8 cellular contexts compared by ENCODE assay signal in the genomic region with DNA sequence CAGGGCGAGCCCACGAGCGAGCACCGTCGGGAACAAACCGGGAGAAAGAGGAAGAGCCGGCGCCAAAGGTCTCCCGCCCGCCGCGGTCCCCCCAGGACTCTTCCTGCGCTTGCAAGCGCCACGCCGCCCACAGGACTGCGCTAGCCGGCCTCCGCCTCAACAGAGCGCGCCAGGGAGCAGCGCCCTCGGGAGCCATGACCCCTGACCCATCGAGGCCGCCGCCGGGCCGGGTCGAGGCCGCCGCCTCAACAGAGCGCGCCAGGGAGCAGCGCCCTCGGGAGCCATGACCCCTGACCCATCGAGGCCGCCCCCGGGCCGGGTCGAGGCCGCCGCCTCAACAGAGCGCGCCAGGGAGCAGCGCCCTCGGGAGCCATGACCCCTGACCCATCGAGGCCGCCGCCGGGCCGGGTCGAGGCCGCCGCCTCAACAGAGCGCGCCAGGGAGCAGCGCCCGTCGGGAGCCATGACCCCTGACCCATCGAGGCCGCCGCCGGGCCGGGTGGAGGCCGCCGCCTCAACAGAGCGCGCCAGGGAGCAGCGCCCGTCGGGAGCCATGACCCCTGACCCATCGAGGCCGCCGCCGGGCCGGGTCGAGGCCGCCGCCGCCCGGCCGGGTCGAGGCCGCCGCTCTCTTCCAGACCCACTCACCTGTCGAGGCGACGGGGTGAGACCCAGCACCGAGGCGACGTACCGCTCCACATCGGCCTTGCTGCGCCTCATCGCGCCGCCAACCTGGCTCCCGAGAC. TPM values are rescaled to one million over a fixed set of nuclear protein-coding genes. Genes with fewer than 3 reads are reported as not detected.
DNase-seq lines count a peak whose midpoint lies in the region; ATAC-seq and TF ChIP-seq lines count a peak whose summit lies in the region.
"Not testable (repeated sequence)": the region's sequence is repeated elsewhere in the genome, so short reads cannot be mapped to it uniquely, and the experiment has no call there.

No MANE protein-coding gene starts in this region.

- peak overlapping the region; percentile 89 for H3K27ac Mint-ChIP-seq in dendritic cell treated with granulocyte-macrophage colony-stimulating factor and Interleukin-4, amounts not matched to agents 40 ng/mL and 50 ng/mL, for 4 days

- H3K4me1 Mint-ChIP-seq in dendritic cell treated with granulocyte-macrophage colony-stimulating factor and Interleukin-4, amounts not matched to agents 40 ng/mL and 50 ng/mL, for 4 days (ENCODE audit: low read depth), result not testable (repeated sequence)

- H3K36me3 ChIP-seq in DOHH2 (ENCODE audit: control insufficient read depth, low read length); HUES6 (ENCODE audit: control insufficient read depth, insufficient read depth, low read length); iPS-15b (ENCODE audit: control insufficient read depth, insufficient read depth, low read length); neutrophil; thymus (ENCODE audit: control insufficient read depth, insufficient read depth): not testable (repeated sequence)

- TF ChIP-seq CTCF in DOHH2 (IDR thresholded peaks at IDR 0.05; ENCODE audit: low read depth, low read length, poor library complexity, severe bottlenecking); neutrophil (IDR thresholded peaks at IDR 0.05): not testable (repeated sequence)

- H3K4me3 ChIP-seq in DOHH2 (ENCODE audit: low read length), result peak overlapping the region; percentile 70
- H3K4me3 ChIP-seq in HUES6 (ENCODE audit: low read depth, low read length), result peak overlapping the region; percentile 60
- peak overlapping the region; percentile 26 for H3K4me3 ChIP-seq in iPS-15b (ENCODE audit: low read depth, low read length)
- peak overlapping the region; percentile 54 to 65 for H3K4me3 ChIP-seq in neutrophil (ENCODE audit: low read depth in 1 of 2, low read length in 1 of 2)
- H3K4me3 ChIP-seq in thymus (ENCODE audit: low read length), result peak overlapping the region; percentile 51

- H3K4me1 ChIP-seq in DOHH2 (ENCODE audit: control insufficient read depth, low read length); HUES6 (ENCODE audit: control insufficient read depth, insufficient read depth, low read length); iPS-15b (ENCODE audit: control insufficient read depth, insufficient read depth, low read length); thymus (ENCODE audit: control insufficient read depth, insufficient read depth, low read length): not testable (repeated sequence)
- H3K4me1 ChIP-seq in neutrophil (ENCODE audit: control insufficient read depth in 1 of 2, insufficient read depth in 1 of 2, low read depth in 1 of 2, low read length in 1 of 2), result peaks cover 4 to 11% of the 10 kb centered on the region in 2 experiments

- WGBS in thymus, result 4% methylated on average over 94 of the region's 98 CpGs

- H3K9me3 Mint-ChIP-seq in dendritic cell treated with granulocyte-macrophage colony-stimulating factor and Interleukin-4, amounts not matched to agents 40 ng/mL and 50 ng/mL, for 4 days, result not testable (repeated sequence)

- H3K9me2 ChIP-seq in DOHH2 (replicated peaks; ENCODE audit: control insufficient read depth, low read length), result not testable (repeated sequence)

- H3K36me3 Mint-ChIP-seq in dendritic cell treated with granulocyte-macrophage colony-stimulating factor and Interleukin-4, amounts not matched to agents 40 ng/mL and 50 ng/mL, for 4 days (ENCODE audit: low read depth), result not testable (repeated sequence)

- not testable (repeated sequence) for H4K20me1 ChIP-seq in DOHH2 (ENCODE audit: control insufficient read depth, insufficient read depth, low read depth, low read length)

- H3K27me3 Mint-ChIP-seq in dendritic cell treated with granulocyte-macrophage colony-stimulating factor and Interleukin-4, amounts not matched to agents 40 ng/mL and 50 ng/mL, for 4 days, result not testable (repeated sequence)

- peak overlapping the region; percentile 68 for H3K9ac ChIP-seq in HUES6 (ENCODE audit: low read length)
- H3K9ac ChIP-seq in iPS-15b (ENCODE audit: low read depth, low read length), result not testable (repeated sequence)

- peak; percentile 62 for DNase-seq in activated T-cell treated with anti-CD3 and anti-CD28 coated beads, Interleukin-2, amount 50 U/mL, for 1 hour

- intact Hi-C loops in dendritic cell treated with granulocyte-macrophage colony-stimulating factor and Interleukin-4, amounts not matched to agents 40 ng/mL and 50 ng/mL, for 4 days (cut with micrococcal nuclease), result not testable (repeated sequence)

- peak overlapping the region; percentile 63 for H3K4me2 ChIP-seq in DOHH2 (ENCODE audit: low read length)

- H3K79me2 ChIP-seq in DOHH2 (ENCODE audit: control insufficient read depth, low read length), result not testable (repeated sequence)

- not testable (repeated sequence) for H3K27me3 ChIP-seq in DOHH2 (ENCODE audit: control insufficient read depth, low read length); HUES6 (ENCODE audit: control insufficient read depth, insufficient read depth, low read length); iPS-15b (ENCODE audit: control insufficient read depth, insufficient read depth, low read length); neutrophil; thymus (ENCODE audit: control insufficient read depth, insufficient read depth)

- H3K27ac ChIP-seq in DOHH2 (ENCODE audit: low read depth, low read length); HUES6 (ENCODE audit: low read depth, low read length): not testable (repeated sequence)
- H3K27ac ChIP-seq in neutrophil, result peak overlapping the region; percentile 79
- peak overlapping the region; percentile 52 for H3K27ac ChIP-seq in thymus (ENCODE audit: low read depth)

- H3K4me3 Mint-ChIP-seq in dendritic cell treated with granulocyte-macrophage colony-stimulating factor and Interleukin-4, amounts not matched to agents 40 ng/mL and 50 ng/mL, for 4 days, result peak overlapping the region; percentile 82

- not testable (repeated sequence) for H3K9me3 ChIP-seq in DOHH2 (ENCODE audit: control insufficient read depth, insufficient read depth, low read length); HUES6 (ENCODE audit: control insufficient read depth, insufficient read depth, low read depth, low read length); iPS-15b (ENCODE audit: control insufficient read depth, insufficient read depth, low read length); neutrophil; thymus (ENCODE audit: control insufficient read depth)

- H3F3A ChIP-seq in DOHH2 (ENCODE audit: control insufficient read depth, insufficient read depth), result not testable (repeated sequence)

- peak; percentile 33 for ATAC-seq in GM21825 (IDR thresholded peaks at IDR 0.05; ENCODE audit: unreplicated experiment)

RNA-seq across cellular contexts. Expression of gene RGPD8, which starts 0.5 kb away (rescaled TPM):
- polyA plus RNA-seq in thymus, result 1.8 TPM

RNA-seq across cellular contexts. Expression of gene TTL, which starts 49.0 kb away (rescaled TPM):
- 18.7 TPM for polyA plus RNA-seq in thymus
